ENCODE assay signal across 9 cellular contexts in genomic region chr7:106282852-106283251, GRCh38. TPM values are rescaled to one million over a fixed set of nuclear protein-coding genes. Genes with fewer than 3 reads are reported as not detected.
DNase-seq lines count a peak whose midpoint lies in the region; ATAC-seq and TF ChIP-seq lines count a peak whose summit lies in the region.
"Had no signal": no experiment of that assay in that cellular context is flagged by ENCODE, and none has a peak within 500 bp of the region (broad histone marks: within the 10 kb centered on the region; RNA-seq: fewer than 3 reads in every experiment).

No MANE protein-coding gene starts in this region.

- peaks cover 17 to 49% (median 33%) of the 10 kb centered on the region in 10 experiments for H3K4me1 ChIP-seq in BLaER1 treated with 17β-estradiol and CSF1 and Interleukin-3, amounts not matched to agents 10 nM and 100 nM
- H3K4me1 ChIP-seq in HUES48 (ENCODE audit: control insufficient read depth, insufficient read depth, low read length) (peaks cover 24% of the 10 kb centered on the region), ascending aorta (peaks cover 0 to 3% of the 10 kb centered on the region in 2 donors), mononuclear cell (ENCODE audit: insufficient read depth, low read length) (peaks cover 18% of the 10 kb centered on the region), mesendoderm (ENCODE audit: control insufficient read depth, low read depth, low read length) (peaks cover 3% of the 10 kb centered on the region)

- peak overlapping the region in 4 of 11 experiments; percentile 97 to 100 (median 99); a peak in 8 of 22 replicates for H3K9ac ChIP-seq in BLaER1 treated with 17β-estradiol and CSF1 and Interleukin-3, amounts not matched to agents 10 nM and 100 nM
- H3K9ac ChIP-seq in HUES48 (ENCODE audit: low read depth, low read length) = no peak overlapping the region
- H3K9ac ChIP-seq in mesendoderm (ENCODE audit: low read length) = no peak overlapping the region

- H3K4me3 ChIP-seq in BLaER1 treated with 17β-estradiol and CSF1 and Interleukin-3, amounts not matched to agents 10 nM and 100 nM = peak overlapping the region in 6 of 10 experiments; percentile 81 to 92 (median 86); a peak in 11 of 20 replicates
- H3K4me3 ChIP-seq in HUES48 (ENCODE audit: low read depth, low read length) (peak overlapping the region; percentile 97), ascending aorta (peak overlapping the region; percentile 79 to 97), mononuclear cell (ENCODE audit: low read length) (peak overlapping the region; percentile 84), H7 (ENCODE audit: insufficient read depth, low read depth, low read length) (no peak overlapping the region), mesendoderm (ENCODE audit: low read length) (no peak overlapping the region)

- H3K36me3 ChIP-seq in BLaER1 treated with 17β-estradiol and CSF1 and Interleukin-3, amounts not matched to agents 10 nM and 100 nM = peaks cover 0 to 65% (median 8%) of the 10 kb centered on the region in 11 experiments; a peak in 13 of 22 replicates
- no peaks in the 10 kb centered on the region for H3K36me3 ChIP-seq in HUES48 (ENCODE audit: control insufficient read depth, insufficient read depth, low read length)
- H3K36me3 ChIP-seq in ascending aorta = no peaks in the 10 kb centered on the region
- H3K36me3 ChIP-seq in H7 (replicated peaks; ENCODE audit: control insufficient read depth, insufficient read depth, low read length) = no peaks in the 10 kb centered on the region
- no peaks in the 10 kb centered on the region for H3K36me3 ChIP-seq in mesendoderm (ENCODE audit: control insufficient read depth, insufficient read depth, low read length)

- no peaks in the 10 kb centered on the region for H3K9me3 ChIP-seq in BLaER1 treated with 17β-estradiol and CSF1 and Interleukin-3, amounts not matched to agents 10 nM and 100 nM (replicated peaks in 1 of 11)
- H3K9me3 ChIP-seq in HUES48 (ENCODE audit: control insufficient read depth, insufficient read depth, low read length) (no peaks in the 10 kb centered on the region), ascending aorta (no peaks in the 10 kb centered on the region), mononuclear cell (ENCODE audit: low read depth, low read length) (no peaks in the 10 kb centered on the region)

- H4K5ac ChIP-seq in mesendoderm (ENCODE audit: low read length) = no peak overlapping the region

- H3K56ac ChIP-seq in mesendoderm (ENCODE audit: low read length) = no peak overlapping the region

- peaks cover 2% of the 10 kb centered on the region for H3K79me1 ChIP-seq in mesendoderm (ENCODE audit: low read length)

- no peak overlapping the region for H3K23ac ChIP-seq in mesendoderm (ENCODE audit: low read length)

- H3K27me3 ChIP-seq in BLaER1 treated with 17β-estradiol and CSF1 and Interleukin-3, amounts not matched to agents 10 nM and 100 nM = no peaks in the 10 kb centered on the region
- H3K27me3 ChIP-seq in HUES48 (ENCODE audit: control insufficient read depth, insufficient read depth, low read length) = no peaks in the 10 kb centered on the region
- no peaks in the 10 kb centered on the region for H3K27me3 ChIP-seq in ascending aorta
- H3K27me3 ChIP-seq in mononuclear cell (ENCODE audit: insufficient read depth, low read length) = no peaks in the 10 kb centered on the region
- no peaks in the 10 kb centered on the region for H3K27me3 ChIP-seq in H7 (ENCODE audit: control insufficient read depth, insufficient read depth, low read length)
- no peaks in the 10 kb centered on the region for H3K27me3 ChIP-seq in mesendoderm (ENCODE audit: insufficient read depth, low read length, poor library complexity)

- H3K18ac ChIP-seq in mesendoderm (ENCODE audit: low read length) = no peak overlapping the region

- peak overlapping the region in 5 of 11 experiments; percentile 92 to 100 (median 98); a peak in 9 of 22 replicates for H3K27ac ChIP-seq in BLaER1 treated with 17β-estradiol and CSF1 and Interleukin-3, amounts not matched to agents 10 nM and 100 nM
- H3K27ac ChIP-seq in HUES48 (ENCODE audit: low read depth, low read length) (no peak overlapping the region), ascending aorta (no peak overlapping the region), mesendoderm (ENCODE audit: low read depth, low read length) (no peak overlapping the region)

- intact Hi-C loops in ascending aorta (cut with DNase I) = loop anchor here (5.0 to 10.0 kb wide), 4 partner anchors 106 to 1462 kb away; partner anchors contain the start of gene CBLL1

- peaks cover 8 to 66% (median 64%) of the 10 kb centered on the region in 11 experiments; a peak in 18 of 22 replicates for H4K20me1 ChIP-seq in BLaER1 treated with 17β-estradiol and CSF1 and Interleukin-3, amounts not matched to agents 10 nM and 100 nM

- peaks cover 32% of the 10 kb centered on the region for H3K79me2 ChIP-seq in mesendoderm (ENCODE audit: control insufficient read depth, insufficient read depth, low read length)

- H2AK5ac ChIP-seq in mesendoderm (ENCODE audit: low read length) = no peak overlapping the region

- no CpG with 5 or more reads among the region's 3 CpGs for WGBS in mesendoderm (ENCODE audit: extremely low coverage, insufficient coverage, low lambda C conversion rate)

- ATAC-seq in GM21515 (IDR thresholded peaks at IDR 0.05; ENCODE audit: unreplicated experiment) = no peak

- no peak overlapping the region for H2BK5ac ChIP-seq in mesendoderm (ENCODE audit: low read length)

- TF ChIP-seq CTCF in ascending aorta (IDR thresholded peaks at IDR 0.05) = no peak

- no peak overlapping the region for H2BK15ac ChIP-seq in mesendoderm (replicated peaks; ENCODE audit: low read depth)

- peak overlapping the region; percentile 21 to 94 (median 73); a peak in 18 of 22 replicates for H3K4me2 ChIP-seq in BLaER1 treated with 17β-estradiol and CSF1 and Interleukin-3, amounts not matched to agents 10 nM and 100 nM
- no peak overlapping the region for H3K4me2 ChIP-seq in mesendoderm (ENCODE audit: low read length)

- no peak overlapping the region for H3K4ac ChIP-seq in mesendoderm (ENCODE audit: low read depth, low read length)

- DNase-seq in ascending aorta (ENCODE audit: low spot score in 2 of 2) (no peak), H7 (no peak), mesendoderm (no peak)
- no peak for DNase-seq in activated effector memory CD4-positive, alpha-beta T cell treated with anti-CD3 and anti-CD28 coated beads, Interleukin-2, amount 50 U/mL, for 16 hours
- DNase-seq: activated gamma-delta T cell had no signal

- H2BK120ac ChIP-seq in mesendoderm (ENCODE audit: low read depth, low read length) = no peak overlapping the region

- no peak overlapping the region for H4K8ac ChIP-seq in mesendoderm (ENCODE audit: low read depth, low read length)

RNA-seq across cellular contexts. Expression of gene NAMPT, which starts 1.9 kb away (rescaled TPM):
- 128 TPM for total RNA-seq in ascending aorta
- total RNA-seq in mononuclear cell = 1,699 TPM
- 59.5 and 95.0 TPM in 2 replicates for total RNA-seq in H7 (2014; rRNA removed; shearing (Covaris generic))
- polyA plus RNA-seq in mesendoderm (2013, experiment 1 of 2) = 37.4 TPM
- 37.7 TPM for polyA plus RNA-seq in mesendoderm (2013, experiment 2 of 2)

Comparison
In these comparisons a context has a peak if more than half of its experiments do, and no peak if none do; other contexts are left out.
1. H3K4me3 ChIP-seq: peak in BLaER1 treated with 17β-estradiol and CSF1 and Interleukin-3, amounts not matched to agents 10 nM and 100 nM (6 of 10), HUES48 (single experiment), ascending aorta (2 of 2) and mononuclear cell (single experiment); none in H7 (single experiment) and mesendoderm (single experiment).
2. RNA of gene NAMPT, which starts 1.9 kb away (total RNA-seq): 1,699 TPM in mononuclear cell (single experiment); 128 TPM in ascending aorta (single experiment) and 59.5 to 95.0 TPM in H7; every median in the first group is over 10 times any median in the second.